26 cellular contexts compared by ENCODE assay signal in the genomic region with DNA sequence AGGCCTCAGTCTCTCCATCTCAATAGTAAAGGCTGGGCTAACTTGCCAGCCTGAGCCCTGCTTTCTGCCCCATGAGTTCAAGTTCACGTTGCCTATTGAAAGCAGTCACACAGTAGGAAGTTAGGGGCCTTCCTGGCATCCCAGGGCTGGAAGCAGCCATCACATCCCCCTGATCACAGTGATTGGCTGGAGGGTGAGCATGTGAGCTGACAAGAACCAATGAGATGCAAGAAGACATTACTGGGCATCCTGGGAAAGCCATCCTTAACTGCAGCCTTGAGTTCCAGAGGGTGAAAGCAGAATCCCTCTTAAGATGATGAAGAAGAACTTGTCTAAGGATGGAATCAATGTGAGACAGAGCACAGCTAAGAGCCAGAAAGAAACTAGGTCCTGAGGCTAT. TPM values are rescaled to one million over a fixed set of nuclear protein-coding genes. Genes with fewer than 3 reads are reported as not detected.
DNase-seq lines count a peak whose midpoint lies in the region; ATAC-seq and TF ChIP-seq lines count a peak whose summit lies in the region.
"Had no signal": no experiment of that assay in that cellular context is flagged by ENCODE, and none has a peak within 500 bp of the region (broad histone marks: within the 10 kb centered on the region; RNA-seq: fewer than 3 reads in every experiment).

No MANE protein-coding gene starts in this region.

- CTCF ChIA-PET in HCT116 (lab: Charles Lee): interaction anchor here (5.2 kb wide), 1 partner anchor 10 kb away, joined by 23 read pairs; no protein-coding TSS in a partner anchor

- no peak for TF ChIP-seq RAD21 in HCT116 (IDR thresholded peaks at IDR 0.05; ENCODE audit: low read depth)

- no peaks in the 10 kb centered on the region for H4K20me1 ChIP-seq in HCT116 (ENCODE audit: insufficient read depth)

- H2AFZ ChIP-seq in HCT116 (ENCODE audit: low read depth, low read length, poor library complexity, severe bottlenecking): no peak overlapping the region
- H2AFZ ChIP-seq: GM23248 had no signal

- no peaks in the 10 kb centered on the region for H3K36me3 ChIP-seq in HCT116 (ENCODE audit: control insufficient read depth in 1 of 2, insufficient read depth in 2 of 2, low read length in 2 of 2)
- peaks cover 3 to 6% of the 10 kb centered on the region in 2 donors for H3K36me3 ChIP-seq in ascending aorta
- H3K36me3 ChIP-seq in thoracic aorta: no peaks in the 10 kb centered on the region
- H3K36me3 ChIP-seq: SJCRH30, thyroid gland had no signal

- intact Hi-C loops in HCT116 (cut with micrococcal nuclease) (no loop called here), ascending aorta (cut with DNase I) (no loop called here)

- no peak overlapping the region for H3K4me2 ChIP-seq in HCT116 (ENCODE audit: low read length)

- no peak for TF ChIP-seq POLR2A in HCT116 (IDR thresholded peaks at IDR 0.05; ENCODE audit: borderline replicate concordance, extremely low read depth, insufficient read depth, insufficient read length)

- H3K27me3 ChIP-seq in HCT116 (ENCODE audit: insufficient read depth, low read length) (no peaks in the 10 kb centered on the region), ascending aorta (no peaks in the 10 kb centered on the region), thoracic aorta (replicated peaks; ENCODE audit: insufficient read depth) (no peaks in the 10 kb centered on the region)
- H3K27me3 ChIP-seq: SJCRH30, thyroid gland had no signal

- POLR2A ChIA-PET in HCT116 (lab: Charles Lee): interaction anchor here (1.1 to 1.6 kb wide), 2 partner anchors 9 to 14 kb away, joined by 3 to 4 read pairs; no protein-coding TSS in a partner anchor

- no peak overlapping the region for H3K4me3 ChIP-seq in HCT116 (replicated peaks in 1 of 2; ENCODE audit: low read depth in 1 of 2, low read length in 2 of 2)
- no peak overlapping the region for H3K4me3 ChIP-seq in ascending aorta
- H3K4me3 ChIP-seq in thoracic aorta: no peak overlapping the region
- H3K4me3 ChIP-seq: GM23248, SJCRH30, thyroid gland had no signal

- H3K79me2 ChIP-seq in HCT116 (ENCODE audit: insufficient read depth, low read length): no peaks in the 10 kb centered on the region

- H3K4me1 ChIP-seq in HCT116 (ENCODE audit: control insufficient read depth in 1 of 2, insufficient read depth in 2 of 2, low read length in 2 of 2): peaks cover 55 to 99% of the 10 kb centered on the region in 2 experiments
- peaks cover 27 to 88% of the 10 kb centered on the region in 2 donors for H3K4me1 ChIP-seq in ascending aorta
- H3K4me1 ChIP-seq in thoracic aorta (ENCODE audit: control insufficient read depth in 1 of 2, low read depth in 2 of 2): peaks cover 76 to 97% of the 10 kb centered on the region in 2 donors

- no TSS peak for BruUV-seq in HCT116 (replicated peaks; lab: Mats Ljungman, UMichigan)

- no peaks in the 10 kb centered on the region for H3K9me3 ChIP-seq in HCT116 (ENCODE audit: control insufficient read depth in 1 of 2, insufficient read depth in 1 of 2, low read depth in 1 of 2, low read length in 2 of 2)
- no peaks in the 10 kb centered on the region for H3K9me3 ChIP-seq in ascending aorta
- no peaks in the 10 kb centered on the region for H3K9me3 ChIP-seq in thoracic aorta
- H3K9me3 ChIP-seq: thyroid gland had no signal

- H3K9ac ChIP-seq in HCT116 (ENCODE audit: low read length): no peak overlapping the region
- H3K9ac ChIP-seq: GM23248 had no signal

- no peak for DNase-seq in HCT116 (ENCODE audit: low read depth, low spot score)
- DNase-seq in ascending aorta (ENCODE audit: low spot score in 2 of 2): no peak
- DNase-seq in islet precursor cell: peak; percentile 28
- no peak for DNase-seq in thoracic aorta (ENCODE audit: low spot score)
- no peak for DNase-seq in HuH-7.5 (ENCODE audit: low spot score)
- no peak for DNase-seq in HPDE6-E6E7 (ENCODE audit: extremely low spot score)
- DNase-seq: activated CD4-positive, alpha-beta T cell treated with anti-CD3 and anti-CD28 coated beads, Interleukin-2, amount 50 U/mL, for 4 hours; activated CD4-positive, CD25-positive, alpha-beta regulatory T cell; activated naive CD4-positive, alpha-beta T cell treated with anti-CD3 and anti-CD28 coated beads, Interleukin-2, amount 10 ng/mL, durations not matched to agents 7 days and 5 days; amniotic stem cell; CD4-positive, CD25-positive, alpha-beta regulatory T cell; cortex of kidney; effector memory CD8-positive, alpha-beta T cell; GM23248; mesendoderm; NCI-H2029; NCI-H526 treated with DMSO at 0.1 percent for 48 hours; SJCRH30; stimulated activated CD4-positive, alpha-beta T cell treated with anti-CD3 and anti-CD28 coated beads, Interleukin-15, amount 100 ng/mL, for 24 hours; stimulated activated naive CD4-positive, alpha-beta T cell; T-helper 1 cell; thyroid gland had no signal

- ATAC-seq in HCT116: no peak
- no peak for ATAC-seq in thoracic aorta (ENCODE audit: insufficient number of reproducible peaks, low FRiP score, low read depth)
- no peak for ATAC-seq in HG03139 (IDR thresholded peaks at IDR 0.05; ENCODE audit: unreplicated experiment)
- ATAC-seq: effector memory CD8-positive, alpha-beta T cell; left lobe of liver had no signal

- H3K9me2 ChIP-seq in HCT116 (ENCODE audit: insufficient read depth): no peaks in the 10 kb centered on the region

- peak overlapping the region; percentile 100 for H3K27ac ChIP-seq in HCT116 (ENCODE audit: low read depth, low read length)
- H3K27ac ChIP-seq in ascending aorta: peak overlapping the region; percentile 88 to 93
- peak overlapping the region; percentile 90 to 94 for H3K27ac ChIP-seq in thoracic aorta
- H3K27ac ChIP-seq: GM23248, SJCRH30, thyroid gland had no signal

- RAD21 ChIA-PET in HCT116 (lab: Charles Lee; ENCODE audit: low non-redundant PET in 1 of 2, low total read pairs in 2 of 2, uncharacterized antibody in 2 of 2, unreplicated experiment in 2 of 2): no interaction called here

- no peak for TF ChIP-seq CTCF in HCT116 (IDR thresholded peaks at IDR 0.05 in 2 of 3, conservative IDR thresholded peaks at IDR 0.05 in 1 of 3; ENCODE audit: borderline replicate concordance in 1 of 3, insufficient read depth in 1 of 3, low read depth in 2 of 3, low read length in 2 of 3)
- no peak for TF ChIP-seq CTCF in ascending aorta (IDR thresholded peaks at IDR 0.05)
- no peak for TF ChIP-seq CTCF in thoracic aorta (IDR thresholded peaks at IDR 0.05)

TF ChIP-seq in HCT116, 20 proteins besides CTCF, POLR2A, EP300 and RAD21 (continues in another document):
- no peak for TF ChIP-seq SRF (IDR thresholded peaks at IDR 0.05; ENCODE audit: low read depth)
- TF ChIP-seq CBX3 (IDR thresholded peaks at IDR 0.05; ENCODE audit: low read depth): no peak
- TF ChIP-seq, protein P1, sequence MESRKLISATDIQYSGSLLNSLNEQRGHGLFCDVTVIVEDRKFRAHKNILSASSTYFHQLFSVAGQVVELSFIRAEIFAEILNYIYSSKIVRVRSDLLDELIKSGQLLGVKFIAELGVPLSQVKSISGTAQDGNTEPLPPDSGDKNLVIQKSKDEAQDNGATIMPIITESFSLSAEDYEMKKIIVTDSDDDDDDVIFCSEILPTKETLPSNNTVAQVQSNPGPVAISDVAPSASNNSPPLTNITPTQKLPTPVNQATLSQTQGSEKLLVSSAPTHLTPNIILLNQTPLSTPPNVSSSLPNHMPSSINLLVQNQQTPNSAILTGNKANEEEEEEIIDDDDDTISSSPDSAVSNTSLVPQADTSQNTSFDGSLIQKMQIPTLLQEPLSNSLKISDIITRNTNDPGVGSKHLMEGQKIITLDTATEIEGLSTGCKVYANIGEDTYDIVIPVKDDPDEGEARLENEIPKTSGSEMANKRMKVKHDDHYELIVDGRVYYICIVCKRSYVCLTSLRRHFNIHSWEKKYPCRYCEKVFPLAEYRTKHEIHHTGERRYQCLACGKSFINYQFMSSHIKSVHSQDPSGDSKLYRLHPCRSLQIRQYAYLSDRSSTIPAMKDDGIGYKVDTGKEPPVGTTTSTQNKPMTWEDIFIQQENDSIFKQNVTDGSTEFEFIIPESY (IDR thresholded peaks at IDR 0.05; ENCODE audit: extremely low read depth, insufficient replicate concordance, low read length): no peak
- no peak for TF ChIP-seq YY1 (IDR thresholded peaks at IDR 0.05; ENCODE audit: extremely low read depth, insufficient replicate concordance, low read depth, low read length)
- no peak for TF ChIP-seq JUND (IDR thresholded peaks at IDR 0.05)
- TF ChIP-seq EZH2 (IDR thresholded peaks at IDR 0.05): no peak
- TF ChIP-seq ZNF274 (IDR thresholded peaks at IDR 0.05; ENCODE audit: low read depth, low read length): no peak
- no peak for TF ChIP-seq EGR1 (IDR thresholded peaks at IDR 0.05; ENCODE audit: low read depth)
- no peak for TF ChIP-seq CEBPB (IDR thresholded peaks at IDR 0.05; ENCODE audit: low read depth)
- TF ChIP-seq, protein P2, sequence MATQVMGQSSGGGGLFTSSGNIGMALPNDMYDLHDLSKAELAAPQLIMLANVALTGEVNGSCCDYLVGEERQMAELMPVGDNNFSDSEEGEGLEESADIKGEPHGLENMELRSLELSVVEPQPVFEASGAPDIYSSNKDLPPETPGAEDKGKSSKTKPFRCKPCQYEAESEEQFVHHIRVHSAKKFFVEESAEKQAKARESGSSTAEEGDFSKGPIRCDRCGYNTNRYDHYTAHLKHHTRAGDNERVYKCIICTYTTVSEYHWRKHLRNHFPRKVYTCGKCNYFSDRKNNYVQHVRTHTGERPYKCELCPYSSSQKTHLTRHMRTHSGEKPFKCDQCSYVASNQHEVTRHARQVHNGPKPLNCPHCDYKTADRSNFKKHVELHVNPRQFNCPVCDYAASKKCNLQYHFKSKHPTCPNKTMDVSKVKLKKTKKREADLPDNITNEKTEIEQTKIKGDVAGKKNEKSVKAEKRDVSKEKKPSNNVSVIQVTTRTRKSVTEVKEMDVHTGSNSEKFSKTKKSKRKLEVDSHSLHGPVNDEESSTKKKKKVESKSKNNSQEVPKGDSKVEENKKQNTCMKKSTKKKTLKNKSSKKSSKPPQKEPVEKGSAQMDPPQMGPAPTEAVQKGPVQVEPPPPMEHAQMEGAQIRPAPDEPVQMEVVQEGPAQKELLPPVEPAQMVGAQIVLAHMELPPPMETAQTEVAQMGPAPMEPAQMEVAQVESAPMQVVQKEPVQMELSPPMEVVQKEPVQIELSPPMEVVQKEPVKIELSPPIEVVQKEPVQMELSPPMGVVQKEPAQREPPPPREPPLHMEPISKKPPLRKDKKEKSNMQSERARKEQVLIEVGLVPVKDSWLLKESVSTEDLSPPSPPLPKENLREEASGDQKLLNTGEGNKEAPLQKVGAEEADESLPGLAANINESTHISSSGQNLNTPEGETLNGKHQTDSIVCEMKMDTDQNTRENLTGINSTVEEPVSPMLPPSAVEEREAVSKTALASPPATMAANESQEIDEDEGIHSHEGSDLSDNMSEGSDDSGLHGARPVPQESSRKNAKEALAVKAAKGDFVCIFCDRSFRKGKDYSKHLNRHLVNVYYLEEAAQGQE (IDR thresholded peaks at IDR 0.05; ENCODE audit: low read depth): no peak
- TF ChIP-seq EZH2phosphoT487 (IDR thresholded peaks at IDR 0.05; ENCODE audit: borderline replicate concordance): no peak
- no peak for TF ChIP-seq SIN3A (IDR thresholded peaks at IDR 0.05; ENCODE audit: low read depth)
- no peak for TF ChIP-seq TCF7L2 (IDR thresholded peaks at IDR 0.05; ENCODE audit: borderline replicate concordance, extremely low read depth, insufficient read depth, insufficient read length)

RNA-seq across cellular contexts. Expression of a gene that starts 29.0 kb away (rescaled TPM):
- total RNA-seq in HCT116 (2021; ENCODE audit: unreplicated experiment) (3.7 TPM), ascending aorta (236 TPM), thoracic aorta (100 to 1,000 TPM; 281 to 393 TPM)
- polyA plus RNA-seq in HCT116 (2012): 2.0 and 2.3 TPM in 2 replicates
- total RNA-seq: activated T-helper 1 cell treated with anti-CD3 and anti-CD28 coated beads, Interleukin-12 subunit alpha, Interleukin-12 subunit beta, Interleukin-2, Interleukin-4 antibody, amounts not matched to agents 30 ng/mL and 10 ng/mL and 1 ng/mL, durations not matched to agents 14 hours and 24 hours and 36 hours; CD4-positive, CD25-positive, alpha-beta regulatory T cell; MCF 10A; SJCRH30 had no signal
- polyA plus RNA-seq: CD4-positive, CD25-positive, alpha-beta regulatory T cell had no signal

Comparison
In these comparisons a context has a peak if more than half of its experiments do, and no peak if none do; other contexts are left out.
1. RNA of a gene that starts 29.0 kb away (total RNA-seq): 281 to 393 TPM in thoracic aorta and 236 TPM in ascending aorta (single experiment); 3.7 TPM in HCT116 (single experiment); every median in the first group is over 10 times any median in the second.
2. Peak in every context shown above with its lines, with median percentiles within 50 percentile points of each other: H3K27ac ChIP-seq.